15 cellular contexts compared by ENCODE assay signal in genomic region chr7:139543801-139544603, GRCh38.
DNase-seq lines count a peak whose midpoint lies in the region; ATAC-seq lines count a peak whose summit lies in the region.
"Had no signal": no experiment of that assay in that cellular context is flagged by ENCODE, and none has a peak within 500 bp of the region (broad histone marks: within the 10 kb centered on the region; RNA-seq: fewer than 3 reads in every experiment).

No MANE protein-coding gene starts in this region.

- no peak overlapping the region for H3K4me3 Mint-ChIP-seq in activated T-cell treated with anti-CD3 and anti-CD28 coated beads, Interleukin-2, amount 50 U/mL, for 24 hours
- H3K4me3 Mint-ChIP-seq: activated T-helper 17 cell treated with anti-CD3 and anti-CD28 coated beads, Interleukin-2, amount 50 U/mL, for 72 hours; stimulated activated naive CD8-positive, alpha-beta T cell treated with anti-CD3 and anti-CD28 coated beads, Interleukin-15, Interleukin-2, amounts not matched to agents 100 ng/mL and 50 ng/mL, for 24 hours had no signal

- no peaks in the 10 kb centered on the region for H3K9me3 Mint-ChIP-seq in activated T-cell treated with anti-CD3 and anti-CD28 coated beads, Interleukin-2, amount 50 U/mL, for 24 hours
- H3K9me3 Mint-ChIP-seq: activated T-helper 17 cell treated with anti-CD3 and anti-CD28 coated beads, Interleukin-2, amount 50 U/mL, for 72 hours; stimulated activated naive CD8-positive, alpha-beta T cell treated with anti-CD3 and anti-CD28 coated beads, Interleukin-15, Interleukin-2, amounts not matched to agents 100 ng/mL and 50 ng/mL, for 24 hours had no signal

- H3K4me1 Mint-ChIP-seq in activated T-cell treated with anti-CD3 and anti-CD28 coated beads, Interleukin-2, amount 50 U/mL, for 24 hours (ENCODE audit: low read depth) = no peaks in the 10 kb centered on the region
- H3K4me1 Mint-ChIP-seq: activated T-helper 17 cell treated with anti-CD3 and anti-CD28 coated beads, Interleukin-2, amount 50 U/mL, for 72 hours had no signal

- DNase-seq in Ammon's horn (ENCODE audit: low spot score) (peak; percentile 30), ELF-1 (ENCODE audit: low read depth, low spot score) (peak; percentile 80), RPMI8226 (peak; percentile 21), iPS-NIHi11 (ENCODE audit: low spot score) (peak; percentile 72)
- no peak for DNase-seq in activated T-cell treated with anti-CD3 and anti-CD28 coated beads, Interleukin-2, amount 50 U/mL, for 24 hours
- DNase-seq in stimulated activated naive CD4-positive, alpha-beta T cell treated with Interleukin-2 at 50 U/mL for 16 hours (lab: John Stamatoyannopoulos, UW) = no peak
- DNase-seq: activated CD4-positive, alpha-beta T cell treated with anti-CD3 and anti-CD28 coated beads, Interleukin-2, amount 50 U/mL, for 48 hours; EL; Karpas-422; NCI-H1930; NCI-H524 had no signal

- ATAC-seq in HG02973 (IDR thresholded peaks at IDR 0.05; ENCODE audit: unreplicated experiment) = no peak
- ATAC-seq in HG02571 (IDR thresholded peaks at IDR 0.05; ENCODE audit: unreplicated experiment) = no peak
- ATAC-seq: activated T-helper 17 cell treated with anti-CD3 and anti-CD28 coated beads, Interleukin-2, amount 50 U/mL, for 72 hours had no signal

- H3K36me3 Mint-ChIP-seq in activated T-cell treated with anti-CD3 and anti-CD28 coated beads, Interleukin-2, amount 50 U/mL, for 24 hours (ENCODE audit: low read depth) = no peaks in the 10 kb centered on the region

- no peak overlapping the region for H3K27ac Mint-ChIP-seq in activated T-cell treated with anti-CD3 and anti-CD28 coated beads, Interleukin-2, amount 50 U/mL, for 24 hours
- H3K27ac Mint-ChIP-seq: activated T-helper 17 cell treated with anti-CD3 and anti-CD28 coated beads, Interleukin-2, amount 50 U/mL, for 72 hours; stimulated activated naive CD8-positive, alpha-beta T cell treated with anti-CD3 and anti-CD28 coated beads, Interleukin-15, Interleukin-2, amounts not matched to agents 100 ng/mL and 50 ng/mL, for 24 hours had no signal

- H3K27me3 Mint-ChIP-seq in activated T-cell treated with anti-CD3 and anti-CD28 coated beads, Interleukin-2, amount 50 U/mL, for 24 hours = no peaks in the 10 kb centered on the region
- H3K27me3 Mint-ChIP-seq: activated T-helper 17 cell treated with anti-CD3 and anti-CD28 coated beads, Interleukin-2, amount 50 U/mL, for 72 hours; stimulated activated naive CD8-positive, alpha-beta T cell treated with anti-CD3 and anti-CD28 coated beads, Interleukin-15, Interleukin-2, amounts not matched to agents 100 ng/mL and 50 ng/mL, for 24 hours had no signal

Comparison
In these comparisons a context has a peak if more than half of its experiments do, and no peak if none do; other contexts are left out.
1. DNase-seq: peak in Ammon's horn (single experiment), ELF-1 (single experiment), RPMI8226 (single experiment) and iPS-NIHi11 (single experiment); none in activated T-cell treated with anti-CD3 and anti-CD28 coated beads, Interleukin-2, amount 50 U/mL, for 24 hours (single experiment) and stimulated activated naive CD4-positive, alpha-beta T cell treated with Interleukin-2 at 50 U/mL for 16 hours (single experiment).